Comparison of ENCODE assay signal across 16 cellular contexts in genomic region chr12:96093543-96094196, GRCh38. TPM values are rescaled to one million over a fixed set of nuclear protein-coding genes. Genes with fewer than 3 reads are reported as not detected.
DNase-seq lines count a peak whose midpoint lies in the region; ATAC-seq and TF ChIP-seq lines count a peak whose summit lies in the region.
"Had no signal": no experiment of that assay in that cellular context is flagged by ENCODE, and none has a peak within 500 bp of the region (broad histone marks: within the 10 kb centered on the region; RNA-seq: fewer than 3 reads in every experiment).

No MANE protein-coding gene starts in this region.

- peaks cover 12% of the 10 kb centered on the region for H3K36me3 Mint-ChIP-seq in endothelial cell (ENCODE audit: low read depth, unreplicated experiment)
- H3K36me3 Mint-ChIP-seq in type B pancreatic cell, result no peaks in the 10 kb centered on the region

- H3K4me1 Mint-ChIP-seq in endothelial cell (ENCODE audit: unreplicated experiment) (peaks cover 21% of the 10 kb centered on the region), type B pancreatic cell (ENCODE audit: unreplicated experiment) (peaks cover 17% of the 10 kb centered on the region)

- DNase-seq in heart left ventricle, result no peak
- DNase-seq in heart right ventricle, result no peak
- peak; percentile 15 for DNase-seq in NCI-H2196 (lab: John Stamatoyannopoulos, UW; ENCODE audit: unreplicated experiment)
- DNase-seq in endothelial cell (ENCODE audit: low spot score), result no peak
- DNase-seq in type B pancreatic cell (ENCODE audit: extremely low spot score, unreplicated experiment), result no peak
- no peak for DNase-seq in activated gamma-delta T cell (lab: John Stamatoyannopoulos, UW)
- no peak for DNase-seq in kidney tubule cell (ENCODE audit: low spot score)
- DNase-seq: activated CD4-positive, alpha-beta T cell treated with anti-CD3 and anti-CD28 coated beads, Interleukin-2, amount 50 U/mL, for 48 hours; activated effector memory CD4-positive, alpha-beta T cell treated with Interleukin-2 at 50 U/mL for 16 hours; aorta; NCI-H1436 treated with DMSO at 0.1 percent for 48 hours; NCI-H526 treated with DMSO at 0.1 percent for 48 hours; stimulated activated naive CD4-positive, alpha-beta T cell had no signal

- H3K9me3 ChIP-seq in heart left ventricle (peaks cover 0 to 5% (median 0%) of the 10 kb centered on the region in 12 donors), heart right ventricle (peaks cover 0 to 4% (median 0%) of the 10 kb centered on the region in 11 donors)
- H3K9me3 ChIP-seq: HAP-1 had no signal

- H3K27ac ChIP-seq in heart left ventricle (peak overlapping the region in 7 of 12 donors; percentile 11 to 47 (median 27)), heart right ventricle (peak overlapping the region in 5 of 10 donors; percentile 22 to 61 (median 38))
- H3K27ac ChIP-seq: coronary artery had no signal

- H3K4me1 ChIP-seq in heart left ventricle (peaks cover 0 to 19% (median 4%) of the 10 kb centered on the region in 12 donors), heart right ventricle (peaks cover 0 to 30% (median 17%) of the 10 kb centered on the region in 9 donors)
- H3K4me1 ChIP-seq: HAP-1 had no signal

- H3K9me3 Mint-ChIP-seq in endothelial cell (ENCODE audit: unreplicated experiment), result peaks cover 7% of the 10 kb centered on the region
- H3K9me3 Mint-ChIP-seq in type B pancreatic cell, result peaks cover 6% of the 10 kb centered on the region

- intact Hi-C loops in heart left ventricle (cut with DNase I) (no loop called here), heart right ventricle (cut with DNase I) (no loop called here)

- peak overlapping the region; percentile 70 for H3K27ac Mint-ChIP-seq in endothelial cell (ENCODE audit: unreplicated experiment)
- H3K27ac Mint-ChIP-seq in type B pancreatic cell, result peak overlapping the region; percentile 10

- H3K4me3 Mint-ChIP-seq in endothelial cell (ENCODE audit: unreplicated experiment) (peak overlapping the region; percentile 21), type B pancreatic cell (no peak overlapping the region)

- no peak for TF ChIP-seq POLR2A in heart left ventricle (IDR thresholded peaks at IDR 0.05)

- H3K27me3 ChIP-seq in heart left ventricle, result no peaks in the 10 kb centered on the region
- H3K27me3 ChIP-seq in heart right ventricle, result no peaks in the 10 kb centered on the region

- TF ChIP-seq CTCF in heart left ventricle (IDR thresholded peaks at IDR 0.05), result no peak
- TF ChIP-seq CTCF in heart right ventricle (IDR thresholded peaks at IDR 0.05), result no peak
- TF ChIP-seq CTCF in endothelial cell (IDR thresholded peaks at IDR 0.05; ENCODE audit: unreplicated experiment), result no peak
- no peak for TF ChIP-seq CTCF in type B pancreatic cell (conservative IDR thresholded peaks at IDR 0.05)

- ATAC-seq in heart left ventricle (no peak), heart right ventricle (no peak), GM21526 (IDR thresholded peaks at IDR 0.05; ENCODE audit: low FRiP score, unreplicated experiment) (no peak)

- no peaks in the 10 kb centered on the region for H3K36me3 ChIP-seq in heart left ventricle
- no peaks in the 10 kb centered on the region for H3K36me3 ChIP-seq in heart right ventricle
- H3K36me3 ChIP-seq: HAP-1 had no signal

- 67 to 72% (median 71%) methylated on average over 6 of the region's 6 CpGs for WGBS in heart left ventricle, 4 donors
- WGBS in heart right ventricle, 2 donors, result 70 to 74% methylated on average over 6 of the region's 6 CpGs

- peaks cover 4% of the 10 kb centered on the region for H3K27me3 Mint-ChIP-seq in endothelial cell (ENCODE audit: unreplicated experiment)
- H3K27me3 Mint-ChIP-seq in type B pancreatic cell, result peaks cover 3% of the 10 kb centered on the region

- H3K4me3 ChIP-seq in heart left ventricle (no peak overlapping the region), heart right ventricle (no peak overlapping the region)
- H3K4me3 ChIP-seq: coronary artery, HAP-1 had no signal

RNA-seq across cellular contexts. Expression of gene LTA4H, which starts 58.3 kb away (rescaled TPM):
- total RNA-seq in heart left ventricle, result 10 to 100 TPM; 32.8 to 72.0 (median 42.6) TPM
- 10 to 100 TPM; 23.3 to 31.3 TPM for polyA plus RNA-seq in heart left ventricle
- 10 to 100 TPM; 31.8 to 50.6 (median 39.4) TPM for total RNA-seq in heart right ventricle
- polyA plus RNA-seq in heart right ventricle, result 10 to 100 TPM; 25.2 to 25.6 TPM
- 86.5 TPM for total RNA-seq in endothelial cell (ENCODE audit: unreplicated experiment)
- 68.1 and 117 TPM in 2 replicates for total RNA-seq in type B pancreatic cell (ENCODE audit: low replicate concordance)
